In the genomic region with DNA sequence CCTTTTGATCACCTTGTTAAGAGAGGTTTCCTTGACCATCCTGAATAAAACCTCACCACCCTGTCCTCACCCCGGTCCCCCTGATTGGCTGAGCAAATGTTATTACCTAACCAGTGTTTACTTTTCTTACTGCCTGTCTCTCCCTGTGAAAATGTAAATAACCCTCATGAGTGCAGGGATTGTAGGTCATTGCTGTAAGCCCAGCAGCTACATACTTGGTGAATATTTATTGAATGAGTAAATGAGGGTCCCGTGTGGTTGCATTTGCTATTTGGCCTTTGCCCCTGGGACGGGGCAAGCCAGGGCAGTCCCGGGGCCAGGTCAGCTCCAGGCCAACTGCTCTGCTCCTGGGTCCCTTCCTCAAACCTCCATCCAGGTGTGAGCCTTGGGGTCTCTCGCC, we compare ENCODE assay signal across 20 cellular contexts. TPM values are rescaled to one million over a fixed set of nuclear protein-coding genes. Genes with fewer than 3 reads are reported as not detected.
DNase-seq lines count a peak whose midpoint lies in the region; ATAC-seq and TF ChIP-seq lines count a peak whose summit lies in the region.
"Had no signal": no experiment of that assay in that cellular context is flagged by ENCODE, and none has a peak within 500 bp of the region (broad histone marks: within the 10 kb centered on the region; RNA-seq: fewer than 3 reads in every experiment).

No MANE protein-coding gene starts in this region.

- no TSS peak for BruUV-seq in mammary epithelial cell (replicated peaks; lab: Mats Ljungman, UMichigan)

- no peaks in the 10 kb centered on the region for H4K20me1 ChIP-seq in mammary epithelial cell (ENCODE audit: insufficient read depth, low read length)

- POLR2A ChIA-PET in HEK293T (lab: Yijun Ruan, JAX), result no interaction called here

- WGBS in mammary epithelial cell (ENCODE audit: low coverage, missing lambda C conversion rate), result 81% methylated on average over 5 of the region's 5 CpGs
- WGBS in liver, result 34% methylated on average over 5 of the region's 5 CpGs
- 70% methylated on average over 5 of the region's 5 CpGs; no CpG with 5 or more reads in 1 of the 2 donors for WGBS in transverse colon (ENCODE audit: low coverage in 1 of 2), 2 donors

- no peak for TF ChIP-seq POLR2A in transverse colon (IDR thresholded peaks at IDR 0.05)

- no peak for TF ChIP-seq EP300 in transverse colon (IDR thresholded peaks at IDR 0.05; ENCODE audit: low read depth)

- no peaks in the 10 kb centered on the region for H3K79me2 ChIP-seq in mammary epithelial cell (ENCODE audit: insufficient read depth, low read length)

- CTCF ChIA-PET in mammary epithelial cell (lab: Charles Lee; ENCODE audit: low non-redundant PET), result no interaction called here
- CTCF ChIA-PET in HEK293T (lab: Yijun Ruan, JAX), result no interaction called here

- no peaks in the 10 kb centered on the region for H3K27me3 ChIP-seq in mammary epithelial cell (ENCODE audit: insufficient read depth, low read length)
- H3K27me3 ChIP-seq in ascending aorta, result no peaks in the 10 kb centered on the region
- no peaks in the 10 kb centered on the region for H3K27me3 ChIP-seq in liver (ENCODE audit: control insufficient read depth in 4 of 4, insufficient read depth in 4 of 4, low read length in 3 of 4)
- H3K27me3 ChIP-seq in transverse colon, result no peaks in the 10 kb centered on the region
- H3K27me3 ChIP-seq: uterus had no signal

- H3K9ac ChIP-seq in mammary epithelial cell (ENCODE audit: insufficient read depth, low read length), result no peak overlapping the region
- no peak overlapping the region for H3K9ac ChIP-seq in liver (ENCODE audit: low read depth in 1 of 2, low read length in 2 of 2)

- intact Hi-C loops in mammary epithelial cell (cut with micrococcal nuclease) (no loop called here), ascending aorta (cut with DNase I) (no loop called here), transverse colon (cut with DNase I; ENCODE audit: low total_unique reads) (no loop called here)

- no peak overlapping the region for H2AFZ ChIP-seq in mammary epithelial cell (ENCODE audit: low read depth, low read length)

- in situ Hi-C loops in T47D (cut with HindIII; ENCODE audit: low pct_unique_long_range_greater_than_20kb, low sequenced_read_pairs), result no loop called here
- in situ Hi-C loops in mammary epithelial cell (cut with MboI; ENCODE audit: low sequenced_read_pairs in 2 of 2), result loop anchor here in 1 of 2 donors (10.0 to 25.0 kb wide), 2 partner anchors 96 to 214 kb away; no protein-coding TSS in a partner anchor
- in situ Hi-C loops in transverse colon (cut with MboI; ENCODE audit: low pct_ligation_motif_present in 1 of 4, low pct_unique_long_range_greater_than_20kb in 1 of 4, low sequenced_read_pairs in 3 of 4), result loop anchor here in 2 of 4 donors (25.0 kb wide), 1 partner anchor 214 kb away; no protein-coding TSS in a partner anchor

- H3K4me2 ChIP-seq in mammary epithelial cell (ENCODE audit: insufficient read depth, low read depth, low read length), result no peak overlapping the region

- no peaks in the 10 kb centered on the region for H3K36me3 ChIP-seq in mammary epithelial cell (ENCODE audit: insufficient read depth, low read length)
- H3K36me3 ChIP-seq in ascending aorta, result peaks cover 4 to 8% of the 10 kb centered on the region in 2 donors
- H3K36me3 ChIP-seq in liver (ENCODE audit: control insufficient read depth in 4 of 4, insufficient read depth in 3 of 4, low read depth in 1 of 4, low read length in 3 of 4), result no peaks in the 10 kb centered on the region
- no peaks in the 10 kb centered on the region for H3K36me3 ChIP-seq in transverse colon
- H3K36me3 ChIP-seq: uterus had no signal

- dilution Hi-C loops in mammary epithelial cell (cut with HindIII; ENCODE audit: low sequenced_read_pairs), result no loop called here

- TF ChIP-seq CTCF in mammary epithelial cell (conservative IDR thresholded peaks at IDR 0.05 in 1 of 2, IDR thresholded peaks at IDR 0.05 in 1 of 2; ENCODE audit: extremely low read depth in 1 of 2, insufficient read depth in 1 of 2, low read depth in 1 of 2, low read length in 2 of 2), result no peak
- TF ChIP-seq CTCF in ascending aorta (IDR thresholded peaks at IDR 0.05), result no peak
- TF ChIP-seq CTCF in liver (IDR thresholded peaks at IDR 0.05; ENCODE audit: low read depth, low read length, missing input control), result no peak
- TF ChIP-seq CTCF in transverse colon (IDR thresholded peaks at IDR 0.05), result no peak

- DNase-seq in T47D (ENCODE audit: low read depth in 1 of 2, low spot score in 1 of 2), result peak; percentile 56 to 75
- DNase-seq in mammary epithelial cell, result no peak
- DNase-seq in ascending aorta (ENCODE audit: low spot score in 2 of 2), result no peak
- DNase-seq in transverse colon, result no peak
- DNase-seq in HEK293T (ENCODE audit: extremely low spot score), result no peak
- DNase-seq: ACHN; activated CD8-positive, alpha-beta memory T cell treated with anti-CD3 and anti-CD28 coated beads for 24 hours; Calu3; glutamatergic neuron; islet precursor cell; NCI-H1436; NCI-H446 treated with DMSO at 0.1 percent for 48 hours; occipital lobe; stimulated activated CD4-positive, alpha-beta T cell treated with anti-CD3 and anti-CD28 coated beads, Interleukin-4, amount 100 ng/mL, for 4 hours; uterus had no signal

- H3K4me1 ChIP-seq in mammary epithelial cell (ENCODE audit: insufficient read depth, low read length), result no peaks in the 10 kb centered on the region
- H3K4me1 ChIP-seq in ascending aorta, result peaks cover 0 to 9% of the 10 kb centered on the region in 2 donors
- H3K4me1 ChIP-seq in liver (ENCODE audit: control insufficient read depth in 4 of 4, insufficient read depth in 4 of 4, low read length in 3 of 4), result peaks cover 0 to 11% (median 5%) of the 10 kb centered on the region in 4 donors
- peaks cover 0 to 27% (median 5%) of the 10 kb centered on the region in 4 donors for H3K4me1 ChIP-seq in transverse colon
- H3K4me1 ChIP-seq: uterus had no signal

- no peak for ATAC-seq in GM19455 (IDR thresholded peaks at IDR 0.05; ENCODE audit: unreplicated experiment)
- no peak for ATAC-seq in GM18858 (IDR thresholded peaks at IDR 0.05; ENCODE audit: unreplicated experiment)
- ATAC-seq: activated T-helper 17 cell treated with anti-CD3 and anti-CD28 coated beads, Interleukin-2, amount 50 U/mL, for 72 hours; Panc1 had no signal

- H3K9me3 ChIP-seq in mammary epithelial cell (replicated peaks; ENCODE audit: insufficient read depth, low read length) (peaks cover 5% of the 10 kb centered on the region), ascending aorta (no peaks in the 10 kb centered on the region), liver (ENCODE audit: control insufficient read depth in 4 of 4, low read length in 3 of 4) (no peaks in the 10 kb centered on the region), transverse colon (no peaks in the 10 kb centered on the region)
- H3K9me3 ChIP-seq: uterus had no signal

- H3K27ac ChIP-seq in mammary epithelial cell (ENCODE audit: insufficient read depth, low read depth, low read length) (no peak overlapping the region), ascending aorta (peak overlapping the region; percentile 76 to 77), liver (ENCODE audit: low read depth in 1 of 2, low read length in 2 of 2) (peak overlapping the region; percentile 3 to 31), transverse colon (peak overlapping the region; percentile 57 to 77 (median 70))

- TF ChIP-seq RAD21 in liver (IDR thresholded peaks at IDR 0.05), result peak in 1 of 2 donors; percentile 40

- H3K4me3 ChIP-seq in mammary epithelial cell (replicated peaks in 1 of 3; ENCODE audit: insufficient read depth in 1 of 3, low read depth in 2 of 3, low read length in 3 of 3), result no peak overlapping the region
- no peak overlapping the region for H3K4me3 ChIP-seq in ascending aorta
- H3K4me3 ChIP-seq in liver (ENCODE audit: low read depth in 1 of 3, low read length in 3 of 3), result no peak overlapping the region
- H3K4me3 ChIP-seq in transverse colon, result no peak overlapping the region
- H3K4me3 ChIP-seq: uterus had no signal

TF ChIP-seq in liver, 16 proteins besides CTCF, POLR2A, EP300 and RAD21 (continues in another document):
- TF ChIP-seq EGR1 (IDR thresholded peaks at IDR 0.05; ENCODE audit: low read depth in 2 of 2), result no peak
- no peak for TF ChIP-seq JUND (IDR thresholded peaks at IDR 0.05)
- no peak for TF ChIP-seq NR2F2 (IDR thresholded peaks at IDR 0.05)
- no peak for TF ChIP-seq TAF1 (conservative IDR thresholded peaks at IDR 0.05)
- TF ChIP-seq RXRA (IDR thresholded peaks at IDR 0.05), result peak; percentile 77 to 80
- TF ChIP-seq, protein P1, sequence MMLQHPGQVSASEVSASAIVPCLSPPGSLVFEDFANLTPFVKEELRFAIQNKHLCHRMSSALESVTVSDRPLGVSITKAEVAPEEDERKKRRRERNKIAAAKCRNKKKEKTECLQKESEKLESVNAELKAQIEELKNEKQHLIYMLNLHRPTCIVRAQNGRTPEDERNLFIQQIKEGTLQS (IDR thresholded peaks at IDR 0.05), result no peak

TF ChIP-seq in HEK293T, 16 proteins besides CTCF, POLR2A, EP300 and RAD21:
- TF ChIP-seq CTBP1 (IDR thresholded peaks at IDR 0.05; ENCODE audit: borderline replicate concordance) (no peak), FOXA1 (IDR thresholded peaks at IDR 0.05) (no peak), TARDBP (IDR thresholded peaks at IDR 0.05) (no peak), ZNF384 (IDR thresholded peaks at IDR 0.05) (no peak), SP1 (IDR thresholded peaks at IDR 0.05) (no peak), ARNT (IDR thresholded peaks at IDR 0.05) (no peak)
TF ChIP-seq in HEK293T: peak in this region for 0.

RNA-seq across cellular contexts. Expression of gene CLCN4, which starts 55.5 kb away (rescaled TPM):
- total RNA-seq in mammary epithelial cell, result 1 to 10 TPM; 2.4 to 7.0 TPM
- polyA plus RNA-seq in mammary epithelial cell, result 1.0 TPM
- polyA minus RNA-seq in mammary epithelial cell, result 6.1 TPM
- total RNA-seq in ascending aorta, result 4.4 TPM
- total RNA-seq in liver, result 10 to 100 TPM in 1 of 2 donors, 1 to 10 TPM in 1; 5.8 to 10.9 TPM
- 1 to 10 TPM; 1.5 to 2.2 TPM for polyA plus RNA-seq in liver
- 1 to 10 TPM in 1 of 4 donors, under 1 TPM in 1, not detected in 2; 0.79 to 1.1 TPM for total RNA-seq in transverse colon

Comparison
In these comparisons a context has a peak if more than half of its experiments do, and no peak if none do; other contexts are left out.
1. DNase-seq: peak in T47D (2 of 2); none in mammary epithelial cell (single experiment), ascending aorta (0 of 2), transverse colon (single experiment) and HEK293T (single experiment).